ENCODE assay signal across 1 cellular context in the genomic region with DNA sequence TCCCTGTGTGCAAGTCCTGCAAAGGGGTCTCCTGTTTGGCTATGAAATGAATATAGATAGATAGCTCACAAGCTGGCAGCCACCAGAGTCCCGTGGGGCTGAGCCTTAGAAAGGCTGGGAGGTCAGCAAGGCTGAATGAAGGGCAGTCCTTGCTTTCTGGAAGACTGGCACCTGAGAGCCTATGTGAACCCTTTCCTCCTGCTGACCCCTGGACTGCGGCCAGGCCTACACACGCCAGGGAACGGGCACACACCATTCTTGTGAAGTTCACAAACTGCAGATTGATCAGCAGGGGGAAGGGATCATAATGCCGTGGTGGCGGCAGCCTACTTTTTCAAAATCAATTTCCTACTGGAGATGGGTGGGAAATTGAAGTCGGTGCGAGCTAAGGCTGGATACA.
TF ChIP-seq lines count a peak whose summit lies in the region.

No MANE protein-coding gene starts in this region.

TF ChIP-seq in GM23338, 12 proteins besides CTCF, POLR2A, EP300 and RAD21 (continued from another document):
- TF ChIP-seq, protein P1, sequence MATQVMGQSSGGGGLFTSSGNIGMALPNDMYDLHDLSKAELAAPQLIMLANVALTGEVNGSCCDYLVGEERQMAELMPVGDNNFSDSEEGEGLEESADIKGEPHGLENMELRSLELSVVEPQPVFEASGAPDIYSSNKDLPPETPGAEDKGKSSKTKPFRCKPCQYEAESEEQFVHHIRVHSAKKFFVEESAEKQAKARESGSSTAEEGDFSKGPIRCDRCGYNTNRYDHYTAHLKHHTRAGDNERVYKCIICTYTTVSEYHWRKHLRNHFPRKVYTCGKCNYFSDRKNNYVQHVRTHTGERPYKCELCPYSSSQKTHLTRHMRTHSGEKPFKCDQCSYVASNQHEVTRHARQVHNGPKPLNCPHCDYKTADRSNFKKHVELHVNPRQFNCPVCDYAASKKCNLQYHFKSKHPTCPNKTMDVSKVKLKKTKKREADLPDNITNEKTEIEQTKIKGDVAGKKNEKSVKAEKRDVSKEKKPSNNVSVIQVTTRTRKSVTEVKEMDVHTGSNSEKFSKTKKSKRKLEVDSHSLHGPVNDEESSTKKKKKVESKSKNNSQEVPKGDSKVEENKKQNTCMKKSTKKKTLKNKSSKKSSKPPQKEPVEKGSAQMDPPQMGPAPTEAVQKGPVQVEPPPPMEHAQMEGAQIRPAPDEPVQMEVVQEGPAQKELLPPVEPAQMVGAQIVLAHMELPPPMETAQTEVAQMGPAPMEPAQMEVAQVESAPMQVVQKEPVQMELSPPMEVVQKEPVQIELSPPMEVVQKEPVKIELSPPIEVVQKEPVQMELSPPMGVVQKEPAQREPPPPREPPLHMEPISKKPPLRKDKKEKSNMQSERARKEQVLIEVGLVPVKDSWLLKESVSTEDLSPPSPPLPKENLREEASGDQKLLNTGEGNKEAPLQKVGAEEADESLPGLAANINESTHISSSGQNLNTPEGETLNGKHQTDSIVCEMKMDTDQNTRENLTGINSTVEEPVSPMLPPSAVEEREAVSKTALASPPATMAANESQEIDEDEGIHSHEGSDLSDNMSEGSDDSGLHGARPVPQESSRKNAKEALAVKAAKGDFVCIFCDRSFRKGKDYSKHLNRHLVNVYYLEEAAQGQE (IDR thresholded peaks at IDR 0.05; ENCODE audit: unreplicated experiment) = no peak
- TF ChIP-seq STAT1 (IDR thresholded peaks at IDR 0.05; ENCODE audit: unreplicated experiment) = no peak
- TF ChIP-seq POLR2AphosphoS5 (IDR thresholded peaks at IDR 0.05; ENCODE audit: low read depth) = no peak
- TF ChIP-seq CREB1 (CRISPR knock-in tag; IDR thresholded peaks at IDR 0.05; ENCODE audit: low read depth) = no peak
- no peak for TF ChIP-seq ZNF114 (CRISPR knock-in tag; IDR thresholded peaks at IDR 0.05)
- TF ChIP-seq, protein P2, sequence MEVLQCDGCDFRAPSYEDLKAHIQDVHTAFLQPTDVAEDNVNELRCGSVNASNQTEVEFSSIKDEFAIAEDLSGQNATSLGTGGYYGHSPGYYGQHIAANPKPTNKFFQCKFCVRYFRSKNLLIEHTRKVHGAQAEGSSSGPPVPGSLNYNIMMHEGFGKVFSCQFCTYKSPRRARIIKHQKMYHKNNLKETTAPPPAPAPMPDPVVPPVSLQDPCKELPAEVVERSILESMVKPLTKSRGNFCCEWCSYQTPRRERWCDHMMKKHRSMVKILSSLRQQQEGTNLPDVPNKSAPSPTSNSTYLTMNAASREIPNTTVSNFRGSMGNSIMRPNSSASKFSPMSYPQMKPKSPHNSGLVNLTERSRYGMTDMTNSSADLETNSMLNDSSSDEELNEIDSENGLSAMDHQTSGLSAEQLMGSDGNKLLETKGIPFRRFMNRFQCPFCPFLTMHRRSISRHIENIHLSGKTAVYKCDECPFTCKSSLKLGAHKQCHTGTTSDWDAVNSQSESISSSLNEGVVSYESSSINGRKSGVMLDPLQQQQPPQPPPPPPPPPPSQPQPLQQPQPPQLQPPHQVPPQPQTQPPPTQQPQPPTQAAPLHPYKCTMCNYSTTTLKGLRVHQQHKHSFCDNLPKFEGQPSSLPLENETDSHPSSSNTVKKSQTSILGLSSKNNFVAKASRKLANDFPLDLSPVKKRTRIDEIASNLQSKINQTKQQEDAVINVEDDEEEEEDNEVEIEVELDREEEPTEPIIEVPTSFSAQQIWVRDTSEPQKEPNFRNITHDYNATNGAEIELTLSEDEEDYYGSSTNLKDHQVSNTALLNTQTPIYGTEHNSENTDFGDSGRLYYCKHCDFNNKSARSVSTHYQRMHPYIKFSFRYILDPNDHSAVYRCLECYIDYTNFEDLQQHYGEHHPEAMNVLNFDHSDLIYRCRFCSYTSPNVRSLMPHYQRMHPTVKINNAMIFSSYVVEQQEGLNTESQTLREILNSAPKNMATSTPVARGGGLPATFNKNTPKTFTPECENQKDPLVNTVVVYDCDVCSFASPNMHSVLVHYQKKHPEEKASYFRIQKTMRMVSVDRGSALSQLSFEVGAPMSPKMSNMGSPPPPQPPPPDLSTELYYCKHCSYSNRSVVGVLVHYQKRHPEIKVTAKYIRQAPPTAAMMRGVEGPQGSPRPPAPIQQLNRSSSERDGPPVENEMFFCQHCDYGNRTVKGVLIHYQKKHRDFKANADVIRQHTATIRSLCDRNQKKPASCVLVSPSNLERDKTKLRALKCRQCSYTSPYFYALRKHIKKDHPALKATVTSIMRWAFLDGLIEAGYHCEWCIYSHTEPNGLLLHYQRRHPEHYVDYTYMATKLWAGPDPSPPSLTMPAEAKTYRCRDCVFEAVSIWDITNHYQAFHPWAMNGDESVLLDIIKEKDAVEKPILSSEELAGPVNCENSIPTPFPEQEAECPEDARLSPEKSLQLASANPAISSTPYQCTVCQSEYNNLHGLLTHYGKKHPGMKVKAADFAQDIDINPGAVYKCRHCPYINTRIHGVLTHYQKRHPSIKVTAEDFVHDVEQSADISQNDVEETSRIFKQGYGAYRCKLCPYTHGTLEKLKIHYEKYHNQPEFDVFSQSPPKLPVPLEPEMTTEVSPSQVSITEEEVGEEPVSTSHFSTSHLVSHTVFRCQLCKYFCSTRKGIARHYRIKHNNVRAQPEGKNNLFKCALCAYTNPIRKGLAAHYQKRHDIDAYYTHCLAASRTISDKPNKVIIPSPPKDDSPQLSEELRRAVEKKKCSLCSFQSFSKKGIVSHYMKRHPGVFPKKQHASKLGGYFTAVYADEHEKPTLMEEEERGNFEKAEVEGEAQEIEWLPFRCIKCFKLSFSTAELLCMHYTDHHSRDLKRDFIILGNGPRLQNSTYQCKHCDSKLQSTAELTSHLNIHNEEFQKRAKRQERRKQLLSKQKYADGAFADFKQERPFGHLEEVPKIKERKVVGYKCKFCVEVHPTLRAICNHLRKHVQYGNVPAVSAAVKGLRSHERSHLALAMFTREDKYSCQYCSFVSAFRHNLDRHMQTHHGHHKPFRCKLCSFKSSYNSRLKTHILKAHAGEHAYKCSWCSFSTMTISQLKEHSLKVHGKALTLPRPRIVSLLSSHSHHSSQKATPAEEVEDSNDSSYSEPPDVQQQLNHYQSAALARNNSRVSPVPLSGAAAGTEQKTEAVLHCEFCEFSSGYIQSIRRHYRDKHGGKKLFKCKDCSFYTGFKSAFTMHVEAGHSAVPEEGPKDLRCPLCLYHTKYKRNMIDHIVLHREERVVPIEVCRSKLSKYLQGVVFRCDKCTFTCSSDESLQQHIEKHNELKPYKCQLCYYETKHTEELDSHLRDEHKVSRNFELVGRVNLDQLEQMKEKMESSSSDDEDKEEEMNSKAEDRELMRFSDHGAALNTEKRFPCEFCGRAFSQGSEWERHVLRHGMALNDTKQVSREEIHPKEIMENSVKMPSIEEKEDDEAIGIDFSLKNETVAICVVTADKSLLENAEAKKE (CRISPR knock-in tag; IDR thresholded peaks at IDR 0.05) = no peak
TF ChIP-seq in GM23338: peak in this region for 0.
